Comparison of ENCODE assay signal across 1 cellular context in the genomic region with DNA sequence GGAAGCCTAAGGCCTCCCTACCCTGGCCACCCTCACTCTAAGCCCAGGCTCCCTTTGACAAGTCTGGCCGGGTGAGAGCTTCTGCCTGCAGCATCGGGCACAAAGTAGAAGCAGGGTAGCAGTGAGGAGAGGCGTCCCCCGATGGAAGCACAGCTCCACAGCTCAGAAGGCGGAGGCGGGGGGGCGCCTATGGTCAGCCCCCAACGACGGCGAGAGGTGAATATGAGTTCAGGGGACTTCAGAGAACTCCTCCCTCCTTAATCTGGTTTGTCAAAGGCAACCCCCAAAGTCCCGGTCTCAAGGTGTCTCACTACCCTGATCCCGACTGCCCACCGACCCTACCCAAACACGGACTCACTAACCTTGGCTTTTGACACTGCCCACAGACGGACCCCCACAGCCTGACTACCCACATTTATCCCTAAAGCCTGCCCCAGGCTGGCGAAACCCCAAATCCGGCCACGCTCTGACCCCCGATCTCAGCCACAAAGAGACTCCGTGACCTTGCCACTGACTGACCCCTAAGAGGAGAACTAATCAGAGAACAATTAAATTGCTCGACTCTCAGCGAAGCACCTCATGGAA.
TF ChIP-seq lines count a peak whose summit lies in the region.

No MANE protein-coding gene starts in this region.

TF ChIP-seq in K562, 482 proteins besides CTCF, POLR2A, EP300 and RAD21 (continued from another document):
- TF ChIP-seq, protein P1, sequence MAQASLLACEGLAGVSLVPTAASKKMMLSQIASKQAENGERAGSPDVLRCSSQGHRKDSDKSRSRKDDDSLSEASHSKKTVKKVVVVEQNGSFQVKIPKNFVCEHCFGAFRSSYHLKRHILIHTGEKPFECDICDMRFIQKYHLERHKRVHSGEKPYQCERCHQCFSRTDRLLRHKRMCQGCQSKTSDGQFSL (CRISPR knock-in tag; IDR thresholded peaks at IDR 0.05): peak; percentile 79; the same call in 1 of the 2 replicates
- TF ChIP-seq, protein P1 (tag; IDR thresholded peaks at IDR 0.05): no peak
- no peak for TF ChIP-seq ZNF764 (CRISPR knock-in tag; IDR thresholded peaks at IDR 0.05; ENCODE audit: low read depth)
- TF ChIP-seq RBBP5 (IDR thresholded peaks at IDR 0.05; ENCODE audit: borderline replicate concordance, insufficient read depth, low read length, poor library complexity, severe bottlenecking): no peak
- no peak for TF ChIP-seq CHD1 (IDR thresholded peaks at IDR 0.05; ENCODE audit: low read length)
- TF ChIP-seq, protein P2, sequence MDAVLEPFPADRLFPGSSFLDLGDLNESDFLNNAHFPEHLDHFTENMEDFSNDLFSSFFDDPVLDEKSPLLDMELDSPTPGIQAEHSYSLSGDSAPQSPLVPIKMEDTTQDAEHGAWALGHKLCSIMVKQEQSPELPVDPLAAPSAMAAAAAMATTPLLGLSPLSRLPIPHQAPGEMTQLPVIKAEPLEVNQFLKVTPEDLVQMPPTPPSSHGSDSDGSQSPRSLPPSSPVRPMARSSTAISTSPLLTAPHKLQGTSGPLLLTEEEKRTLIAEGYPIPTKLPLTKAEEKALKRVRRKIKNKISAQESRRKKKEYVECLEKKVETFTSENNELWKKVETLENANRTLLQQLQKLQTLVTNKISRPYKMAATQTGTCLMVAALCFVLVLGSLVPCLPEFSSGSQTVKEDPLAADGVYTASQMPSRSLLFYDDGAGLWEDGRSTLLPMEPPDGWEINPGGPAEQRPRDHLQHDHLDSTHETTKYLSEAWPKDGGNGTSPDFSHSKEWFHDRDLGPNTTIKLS (IDR thresholded peaks at IDR 0.05; ENCODE audit: borderline replicate concordance, low read depth): peak; percentile 24; the same call in 1 of the 2 replicates
